ENCODE assay signal across 8 cellular contexts in genomic region chr1:244964112-244964971, GRCh38.
A peak's percentile ranks its signal among the peaks of the same experiment; 100 is the strongest.
DNase-seq lines count a peak whose midpoint lies in the region; ATAC-seq and TF ChIP-seq lines count a peak whose summit lies in the region.

No MANE protein-coding gene starts in this region.

- H3K4me1 ChIP-seq in Peyer's patch, result peaks cover 0 to 28% (median 0%) of the 10 kb centered on the region in 4 donors
- H3K4me1 ChIP-seq in duodenal mucosa (ENCODE audit: control insufficient read depth in 1 of 2, insufficient read depth in 2 of 2, low read length in 2 of 2), result peaks cover 25 to 32% of the 10 kb centered on the region in 2 donors
- peaks cover 40% of the 10 kb centered on the region for H3K4me1 ChIP-seq in muscle layer of colon (ENCODE audit: insufficient read depth, low read length)

- no peaks in the 10 kb centered on the region for H3K36me3 Mint-ChIP-seq in activated CD4-positive, alpha-beta T cell treated with anti-CD3 and anti-CD28 coated beads for 36 hours (ENCODE audit: low read depth)

- ATAC-seq in activated CD4-positive, alpha-beta T cell treated with anti-CD3 and anti-CD28 coated beads for 36 hours, result peak; percentile 38

- H3K27ac Mint-ChIP-seq in activated CD4-positive, alpha-beta T cell treated with anti-CD3 and anti-CD28 coated beads for 36 hours, result peak overlapping the region; percentile 42

- H3K4me1 Mint-ChIP-seq in activated CD4-positive, alpha-beta T cell treated with anti-CD3 and anti-CD28 coated beads for 36 hours, result peaks cover 19% of the 10 kb centered on the region

- no peaks in the 10 kb centered on the region for H3K27me3 Mint-ChIP-seq in activated CD4-positive, alpha-beta T cell treated with anti-CD3 and anti-CD28 coated beads for 36 hours

- intact Hi-C loops in activated CD4-positive, alpha-beta T cell treated with anti-CD3 and anti-CD28 coated beads for 36 hours (cut with DNase I, micrococcal nuclease), result no loop called here

- H3K27me3 ChIP-seq in Peyer's patch (no peaks in the 10 kb centered on the region), duodenal mucosa (ENCODE audit: control insufficient read depth in 1 of 2, insufficient read depth in 2 of 2, low read length in 2 of 2) (no peaks in the 10 kb centered on the region), muscle layer of colon (ENCODE audit: control insufficient read depth in 1 of 2, insufficient read depth in 2 of 2, low read length in 2 of 2) (no peaks in the 10 kb centered on the region)

- no peaks in the 10 kb centered on the region for H3K36me3 ChIP-seq in Peyer's patch
- H3K36me3 ChIP-seq in duodenal mucosa (ENCODE audit: control insufficient read depth in 1 of 2, insufficient read depth in 2 of 2, low read length in 2 of 2), result no peaks in the 10 kb centered on the region
- no peaks in the 10 kb centered on the region for H3K36me3 ChIP-seq in muscle layer of colon (ENCODE audit: insufficient read depth, low read length)

- H3K9ac ChIP-seq in duodenal mucosa (ENCODE audit: low read depth in 1 of 2, low read length in 2 of 2), result peak overlapping the region; percentile 45 to 58
- H3K9ac ChIP-seq in muscle layer of colon (ENCODE audit: low read length), result peak overlapping the region; percentile 65

- CTCF ChIA-PET in activated CD4-positive, alpha-beta T cell treated with anti-CD3 and anti-CD28 coated beads for 36 hours (lab: Charles Lee), result interaction anchor here (0.7 to 1.3 kb wide), 7 partner anchors 9 to 305 kb away, joined by 3 to 5 read pairs (median 3); no protein-coding TSS in a partner anchor

- TF ChIP-seq POLR2A in Peyer's patch (IDR thresholded peaks at IDR 0.05), result no peak

- H3K4me3 Mint-ChIP-seq in activated CD4-positive, alpha-beta T cell treated with anti-CD3 and anti-CD28 coated beads for 36 hours, result peak overlapping the region; percentile 11

- H3K27ac ChIP-seq in Peyer's patch, result peak overlapping the region; percentile 31 to 82 (median 64)
- no peak overlapping the region for H3K27ac ChIP-seq in duodenal mucosa (ENCODE audit: low read depth, low read length)
- peak overlapping the region; percentile 88 for H3K27ac ChIP-seq in muscle layer of colon (ENCODE audit: low read depth, low read length)

- H3K9me3 ChIP-seq in Peyer's patch (no peaks in the 10 kb centered on the region), duodenal mucosa (ENCODE audit: control insufficient read depth in 1 of 2, low read length in 2 of 2) (no peaks in the 10 kb centered on the region), muscle layer of colon (ENCODE audit: low read length) (no peaks in the 10 kb centered on the region)

- no peaks in the 10 kb centered on the region for H3K9me3 Mint-ChIP-seq in activated CD4-positive, alpha-beta T cell treated with anti-CD3 and anti-CD28 coated beads for 36 hours (ENCODE audit: low read depth)

- peak overlapping the region in 1 of 4 donors; percentile 22 for H3K4me3 ChIP-seq in Peyer's patch
- H3K4me3 ChIP-seq in duodenal mucosa (ENCODE audit: low read depth in 1 of 2, low read length in 2 of 2), result peak overlapping the region; percentile 6 to 33
- H3K4me3 ChIP-seq in muscle layer of colon (ENCODE audit: low read depth in 1 of 2, low read length in 2 of 2), result peak overlapping the region in 1 of 2 donors; percentile 12

- peak; percentile 36 for DNase-seq in activated CD4-positive, alpha-beta T cell treated with anti-CD3 and anti-CD28 coated beads for 36 hours
- DNase-seq in activated CD4-positive, alpha-beta T cell treated with anti-CD3 and anti-CD28 coated beads for 1 hour, result no peak
- DNase-seq in Peyer's patch (peak in 1 of 3 donors; percentile 61), SKM-1 treated with dmso at 0.1 percent for 144 hours (lab: John Stamatoyannopoulos, UW; ENCODE audit: unreplicated experiment) (no peak), NCI-H774 (lab: John Stamatoyannopoulos, UW) (no peak)
- DNase-seq in activated CD4-positive, CD25-positive, alpha-beta regulatory T cell treated with anti-CD3 and anti-CD28 coated beads, Interleukin-2, amount 50 U/mL, for 72 hours, result no peak

- no peak for TF ChIP-seq CTCF in Peyer's patch (IDR thresholded peaks at IDR 0.05)

- POLR2A ChIA-PET in activated CD4-positive, alpha-beta T cell treated with anti-CD3 and anti-CD28 coated beads for 36 hours (lab: Charles Lee), result interaction anchor here (0.5 kb wide), 1 partner anchor 101 kb away, joined by 3 read pairs; no protein-coding TSS in a partner anchor
